Comparison of ENCODE assay signal across 31 cellular contexts in the genomic region with DNA sequence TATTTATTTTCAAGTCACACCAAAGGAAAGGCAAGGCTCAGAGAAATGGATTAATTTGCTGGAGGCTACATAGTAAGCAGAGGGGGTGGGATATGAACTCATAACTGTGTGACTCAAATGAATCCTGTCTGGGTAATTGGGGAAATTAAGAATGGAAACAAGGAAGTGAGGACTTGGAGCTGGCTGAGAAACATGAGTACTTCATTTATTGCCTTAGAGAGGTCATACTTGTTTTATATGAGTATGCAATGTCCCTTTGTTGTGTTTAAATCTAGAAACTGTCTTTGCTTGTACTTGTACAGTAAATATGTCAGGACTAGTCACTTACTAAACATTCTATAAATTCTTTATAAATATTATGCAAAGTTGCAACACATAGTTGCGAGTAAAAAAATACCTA.
A peak's percentile ranks its signal among the peaks of the same experiment; 100 is the strongest.
DNase-seq lines count a peak whose midpoint lies in the region; ATAC-seq and TF ChIP-seq lines count a peak whose summit lies in the region.
"Had no signal": no experiment of that assay in that cellular context is flagged by ENCODE, and none has a peak within 500 bp of the region (broad histone marks: within the 10 kb centered on the region; RNA-seq: fewer than 3 reads in every experiment).

No MANE protein-coding gene starts in this region.

- H3K4me3 Mint-ChIP-seq in endodermal cell: no peak overlapping the region
- H3K4me3 Mint-ChIP-seq: activated CD4-positive, alpha-beta memory T cell treated with anti-CD3 and anti-CD28 coated beads, Interleukin-2, amount 10 ng/mL, durations not matched to agents 7 days and 5 days; activated naive CD4-positive, alpha-beta T cell treated with anti-CD3 and anti-CD28 coated beads for 36 hours; activated T-helper 1 cell treated with anti-CD3 and anti-CD28 coated beads, Interleukin-12 subunit alpha, Interleukin-12 subunit beta, Interleukin-2, Interleukin-4 antibody, amounts not matched to agents 30 ng/mL and 10 ng/mL and 1 ng/mL, durations not matched to agents 14 hours and 24 hours and 36 hours; central memory CD8-positive, alpha-beta T cell; effector memory CD8-positive, alpha-beta T cell; HFFc6; memory B cell; neural progenitor cell; stimulated activated naive CD8-positive, alpha-beta T cell treated with anti-CD3 and anti-CD28 coated beads, Interleukin-15, Interleukin-2, amounts not matched to agents 100 ng/mL and 50 ng/mL, for 24 hours; T-helper 2 cell treated with Interferon-gamma antibody and Interleukin-4, amounts not matched to agents 5 μg/mL and 100 μg/mL, for 36 hours had no signal

- H3K27ac ChIP-seq in GM23248: no peak overlapping the region
- no peak overlapping the region for H3K27ac ChIP-seq in endodermal cell (ENCODE audit: low read depth, low read length)
- H3K27ac ChIP-seq: esophagus squamous epithelium, gastrocnemius medialis, neural progenitor cell, pancreas, Peyer's patch had no signal

- H3K4me1 Mint-ChIP-seq in endodermal cell: peaks cover 28% of the 10 kb centered on the region
- H3K4me1 Mint-ChIP-seq: activated CD4-positive, alpha-beta memory T cell treated with anti-CD3 and anti-CD28 coated beads, Interleukin-2, amount 10 ng/mL, durations not matched to agents 7 days and 5 days; central memory CD8-positive, alpha-beta T cell; memory B cell had no signal

- no peak overlapping the region for H3K4me2 ChIP-seq in GM23248 (ENCODE audit: unreplicated experiment)
- H3K4me2 ChIP-seq: neural progenitor cell had no signal

- H3K27me3 Mint-ChIP-seq in endodermal cell (ENCODE audit: insufficient read depth): no peaks in the 10 kb centered on the region
- H3K27me3 Mint-ChIP-seq: activated CD4-positive, alpha-beta memory T cell treated with anti-CD3 and anti-CD28 coated beads, Interleukin-2, amount 10 ng/mL, durations not matched to agents 7 days and 5 days; central memory CD8-positive, alpha-beta T cell; effector memory CD8-positive, alpha-beta T cell; stimulated activated naive CD8-positive, alpha-beta T cell treated with anti-CD3 and anti-CD28 coated beads, Interleukin-15, Interleukin-2, amounts not matched to agents 100 ng/mL and 50 ng/mL, for 24 hours had no signal

- peak overlapping the region; percentile 50 for H3K27ac Mint-ChIP-seq in endodermal cell
- H3K27ac Mint-ChIP-seq: activated CD4-positive, alpha-beta memory T cell treated with anti-CD3 and anti-CD28 coated beads, Interleukin-2, amount 10 ng/mL, durations not matched to agents 7 days and 5 days; activated naive CD4-positive, alpha-beta T cell treated with anti-CD3 and anti-CD28 coated beads for 36 hours; activated T-helper 1 cell treated with anti-CD3 and anti-CD28 coated beads, Interleukin-12 subunit alpha, Interleukin-12 subunit beta, Interleukin-2, Interleukin-4 antibody, amounts not matched to agents 30 ng/mL and 10 ng/mL and 1 ng/mL, durations not matched to agents 14 hours and 24 hours and 36 hours; effector memory CD8-positive, alpha-beta T cell; memory B cell; neural progenitor cell; stimulated activated naive CD8-positive, alpha-beta T cell treated with anti-CD3 and anti-CD28 coated beads, Interleukin-15, Interleukin-2, amounts not matched to agents 100 ng/mL and 50 ng/mL, for 24 hours; T-helper 2 cell treated with Interferon-gamma antibody and Interleukin-4, amounts not matched to agents 5 μg/mL and 100 μg/mL, for 36 hours had no signal

- no peaks in the 10 kb centered on the region for H3K9me2 ChIP-seq in GM23248 (ENCODE audit: insufficient read depth)

- H3K36me3 ChIP-seq in GM23248 (ENCODE audit: low read depth): no peaks in the 10 kb centered on the region
- H3K36me3 ChIP-seq in endodermal cell (ENCODE audit: control insufficient read depth, insufficient read depth, low read length): no peaks in the 10 kb centered on the region
- no peaks in the 10 kb centered on the region for H3K36me3 ChIP-seq in mucosa of descending colon (ENCODE audit: low read depth)
- H3K36me3 ChIP-seq: esophagus squamous epithelium, gastrocnemius medialis, neural progenitor cell, pancreas, Peyer's patch had no signal

- no peaks in the 10 kb centered on the region for H3F3A ChIP-seq in GM23248 (ENCODE audit: insufficient read depth)

- peak; percentile 64 for ATAC-seq in mucosa of descending colon
- ATAC-seq in HG02884 (IDR thresholded peaks at IDR 0.05; ENCODE audit: unreplicated experiment): no peak
- ATAC-seq: effector memory CD8-positive, alpha-beta T cell; gastrocnemius medialis; left cardiac atrium; pancreas had no signal

- H3K4me3 ChIP-seq in GM23248 (no peak overlapping the region), LNCaP clone FGC (ENCODE audit: low read depth, low read length) (no peak overlapping the region), endodermal cell (ENCODE audit: low read length) (no peak overlapping the region), mucosa of descending colon (no peak overlapping the region)
- H3K4me3 ChIP-seq: esophagus squamous epithelium, gastrocnemius medialis, neural progenitor cell, pancreas, Peyer's patch had no signal

- H3K9me3 Mint-ChIP-seq in endodermal cell: no peaks in the 10 kb centered on the region
- H3K9me3 Mint-ChIP-seq: activated naive CD4-positive, alpha-beta T cell treated with anti-CD3 and anti-CD28 coated beads for 36 hours; activated T-helper 1 cell treated with anti-CD3 and anti-CD28 coated beads, Interleukin-12 subunit alpha, Interleukin-12 subunit beta, Interleukin-2, Interleukin-4 antibody, amounts not matched to agents 30 ng/mL and 10 ng/mL and 1 ng/mL, durations not matched to agents 14 hours and 24 hours and 36 hours; HFFc6; stimulated activated naive CD8-positive, alpha-beta T cell treated with anti-CD3 and anti-CD28 coated beads, Interleukin-15, Interleukin-2, amounts not matched to agents 100 ng/mL and 50 ng/mL, for 24 hours; T-helper 2 cell treated with Interferon-gamma antibody and Interleukin-4, amounts not matched to agents 5 μg/mL and 100 μg/mL, for 36 hours had no signal

- H3K4me1 ChIP-seq in GM23248 (ENCODE audit: insufficient read depth): peaks cover 5% of the 10 kb centered on the region; the same call in 1 of the 2 replicates
- no peaks in the 10 kb centered on the region for H3K4me1 ChIP-seq in endodermal cell (ENCODE audit: control insufficient read depth, insufficient read depth, low read length)
- H3K4me1 ChIP-seq in mucosa of descending colon (ENCODE audit: low read depth): no peaks in the 10 kb centered on the region
- H3K4me1 ChIP-seq: gastrocnemius medialis, pancreas, Peyer's patch had no signal

- no peak for TF ChIP-seq CTCF in LNCaP clone FGC (IDR thresholded peaks at IDR 0.05; ENCODE audit: control insufficient read depth, extremely low read depth, insufficient read depth)
- no peak for TF ChIP-seq CTCF in endodermal cell (conservative IDR thresholded peaks at IDR 0.05)
- no peak for TF ChIP-seq CTCF in mucosa of descending colon (IDR thresholded peaks at IDR 0.05)

- H2AFZ ChIP-seq in GM23248: no peak overlapping the region
- H2AFZ ChIP-seq: neural progenitor cell had no signal

- no peaks in the 10 kb centered on the region for H3K79me2 ChIP-seq in GM23248 (ENCODE audit: insufficient read depth)

- H4K20me1 ChIP-seq in GM23248 (ENCODE audit: insufficient read depth): no peaks in the 10 kb centered on the region

- H3K27me3 ChIP-seq in GM23248 (replicated peaks; ENCODE audit: insufficient read depth) (no peaks in the 10 kb centered on the region), endodermal cell (ENCODE audit: control insufficient read depth, insufficient read depth, low read length, poor library complexity, severe bottlenecking) (no peaks in the 10 kb centered on the region)
- H3K27me3 ChIP-seq: esophagus squamous epithelium, gastrocnemius medialis, neural progenitor cell, pancreas, Peyer's patch had no signal

- no peak overlapping the region for H3K9ac ChIP-seq in GM23248
- no peak overlapping the region for H3K9ac ChIP-seq in endodermal cell (ENCODE audit: extremely low read depth, low read length, poor library complexity, severe bottlenecking)
- H3K9ac ChIP-seq: neural progenitor cell had no signal

- intact Hi-C loops in mucosa of descending colon (cut with DNase I, micrococcal nuclease): no loop called here

- WGBS in GM23248 (ENCODE audit: low coverage in 1 of 2, low lambda C conversion rate in 2 of 2, missing lambda C conversion rate in 2 of 2), 2 experiments: 90 to 100% methylated on average over 1 of the region's 1 CpG
- WGBS in endodermal cell (ENCODE audit: insufficient coverage in 1 of 2, insufficient read length in 1 of 2), 2 experiments: no CpG with 5 or more reads among the region's 1 CpG

- H3K9me3 ChIP-seq in GM23248 (ENCODE audit: low read depth) (no peaks in the 10 kb centered on the region), endodermal cell (ENCODE audit: control insufficient read depth, low read length) (no peaks in the 10 kb centered on the region), mucosa of descending colon (no peaks in the 10 kb centered on the region)
- H3K9me3 ChIP-seq: esophagus squamous epithelium, gastrocnemius medialis, pancreas, Peyer's patch had no signal

- peak; percentile 28 for DNase-seq in GM23248
- peak; percentile 89 for DNase-seq in LNCaP clone FGC (ENCODE audit: low read depth)
- no peak for DNase-seq in endodermal cell
- DNase-seq in mucosa of descending colon: no peak
- no peak for DNase-seq in DMS79 (lab: John Stamatoyannopoulos, UW)
- no peak for DNase-seq in stimulated activated naive CD4-positive, alpha-beta T cell treated with Interleukin-2 at 50 U/mL for 16 hours (lab: John Stamatoyannopoulos, UW)
- DNase-seq: activated CD4-positive, alpha-beta memory T cell treated with anti-CD3 and anti-CD28 coated beads, Interleukin-2, amount 10 ng/mL, durations not matched to agents 7 days and 5 days; activated CD8-positive, alpha-beta memory T cell treated with anti-CD3 and anti-CD28 coated beads, Interleukin-2, amount 50 U/mL, for 4 hours; activated naive CD4-positive, alpha-beta T cell treated with anti-CD3 and anti-CD28 coated beads for 36 hours; DMS53; effector memory CD8-positive, alpha-beta T cell; esophagus squamous epithelium; gastrocnemius medialis; GF-D8; HFFc6; left cardiac atrium; MM.1S; NCI-H1105 treated with DMSO at 0.1 percent for 48 hours; NCI-H2029 treated with DMSO at 0.1 percent for 48 hours; NCI-H226; NCI-H748 treated with DMSO at 0.1 percent for 48 hours; pancreas; Peyer's patch; stimulated activated CD4-positive, alpha-beta T cell treated with anti-CD3 and anti-CD28 coated beads, Interleukin-1b, Interleukin-23, amount 100 ng/mL, for 48 hours had no signal

- H3K36me3 Mint-ChIP-seq in endodermal cell (ENCODE audit: low read depth): no peaks in the 10 kb centered on the region
- H3K36me3 Mint-ChIP-seq: memory B cell had no signal

- in situ Hi-C loops in GM23248 (cut with MboI): no loop called here

Comparison
In these comparisons a context has a peak if more than half of its experiments do, and no peak if none do; other contexts are left out.
1. DNase-seq: peak in GM23248 (single experiment) and LNCaP clone FGC (single experiment); none in endodermal cell (single experiment), mucosa of descending colon (0 of 3), DMS79 (single experiment) and stimulated activated naive CD4-positive, alpha-beta T cell treated with Interleukin-2 at 50 U/mL for 16 hours (single experiment).